ENCODE assay signal across 14 cellular contexts in the genomic region with DNA sequence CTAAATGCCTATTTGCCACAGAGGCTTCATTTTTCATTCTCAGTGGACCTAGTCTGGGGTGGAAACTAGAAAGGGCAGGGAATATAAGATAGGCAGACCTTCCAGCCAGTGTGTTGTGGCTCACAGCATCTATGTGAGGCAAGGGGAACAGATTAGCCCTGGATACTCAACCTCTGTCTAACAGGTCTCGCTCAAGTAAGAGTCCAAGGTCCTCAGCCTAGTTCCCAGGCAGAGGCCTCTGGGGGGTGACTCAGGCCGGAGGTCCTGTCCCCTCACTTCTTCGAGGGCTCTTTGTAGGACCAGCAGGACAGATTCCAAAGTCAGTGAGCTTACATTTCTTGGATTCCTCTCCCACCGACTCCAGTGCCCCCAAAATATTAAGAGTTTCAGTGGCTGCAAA.
A peak's percentile ranks its signal among the peaks of the same experiment; 100 is the strongest.
DNase-seq lines count a peak whose midpoint lies in the region; ATAC-seq and TF ChIP-seq lines count a peak whose summit lies in the region.
"Had no signal": no experiment of that assay in that cellular context is flagged by ENCODE, and none has a peak within 500 bp of the region (broad histone marks: within the 10 kb centered on the region; RNA-seq: fewer than 3 reads in every experiment).

No MANE protein-coding gene starts in this region.

- no peaks in the 10 kb centered on the region for H3K27me3 Mint-ChIP-seq in Caco-2 (ENCODE audit: insufficient read depth, unreplicated experiment)
- no peaks in the 10 kb centered on the region for H3K27me3 Mint-ChIP-seq in nephron progenitor cell (ENCODE audit: low read depth, poor library complexity)
- H3K27me3 Mint-ChIP-seq in stimulated activated naive B cell treated with anti-CD40 and anti-IgM and Interleukin-4, amounts not matched to agents 10 μg/mL and 1 μg/mL and 100 μg/mL, for 72 hours, result no peaks in the 10 kb centered on the region
- H3K27me3 Mint-ChIP-seq: B cell; CD4-positive, alpha-beta memory T cell had no signal

- no peaks in the 10 kb centered on the region for H3K9me3 ChIP-seq in Caco-2
- H3K9me3 ChIP-seq in OCI-LY7 (ENCODE audit: low read length), result no peaks in the 10 kb centered on the region

- intact Hi-C loops in Caco-2 (cut with micrococcal nuclease; ENCODE audit: unreplicated experiment), result no loop called here
- intact Hi-C loops in OCI-LY7 (cut with micrococcal nuclease; ENCODE audit: unreplicated experiment), result no loop called here

- BruUV-seq in Caco-2 (replicated peaks; lab: Mats Ljungman, UMichigan), result no TSS peak
- no TSS peak for BruUV-seq in OCI-LY7 (replicated peaks; lab: Mats Ljungman, UMichigan)

- peaks cover 35% of the 10 kb centered on the region for H3K36me3 ChIP-seq in Caco-2 (ENCODE audit: control insufficient read depth, insufficient read depth, low read length)
- H3K36me3 ChIP-seq in OCI-LY7 (ENCODE audit: insufficient read depth, low read length), result peaks cover 99% of the 10 kb centered on the region

- H3K27ac Mint-ChIP-seq in Caco-2 (ENCODE audit: unreplicated experiment) (peak overlapping the region; percentile 31), nephron progenitor cell (peak overlapping the region; percentile 49)
- peak overlapping the region; percentile 25 for H3K27ac Mint-ChIP-seq in stimulated activated naive B cell treated with anti-CD40 and anti-IgM and Interleukin-4, amounts not matched to agents 10 μg/mL and 1 μg/mL and 100 μg/mL, for 72 hours

- no peak for ATAC-seq in stimulated activated naive B cell treated with anti-CD40 and anti-IgM and Interleukin-4, amounts not matched to agents 10 μg/mL and 1 μg/mL and 100 μg/mL, for 72 hours (replicated peaks)
- no peak for ATAC-seq in HG03469 (IDR thresholded peaks at IDR 0.05; ENCODE audit: unreplicated experiment)
- ATAC-seq: HCT116 had no signal

- no peak overlapping the region for H2AFZ ChIP-seq in OCI-LY7 (ENCODE audit: low read length)

- no peaks in the 10 kb centered on the region for H3K9me2 ChIP-seq in OCI-LY7 (ENCODE audit: insufficient read depth, low read length)

- no peaks in the 10 kb centered on the region for H3K27me3 ChIP-seq in Caco-2 (replicated peaks; ENCODE audit: control insufficient read depth, insufficient read depth, low read length)

- no peaks in the 10 kb centered on the region for H3K79me2 ChIP-seq in OCI-LY7 (ENCODE audit: insufficient read depth, low read depth, low read length)

- TF ChIP-seq CTCF in Caco-2 (IDR thresholded peaks at IDR 0.05; ENCODE audit: insufficient read depth in 1 of 2, low read depth in 1 of 2, low read length in 1 of 2, severe bottlenecking in 1 of 2, unreplicated experiment in 1 of 2) (no peak), RWPE1 (conservative IDR thresholded peaks at IDR 0.05; ENCODE audit: low read depth) (no peak), nephron progenitor cell (IDR thresholded peaks at IDR 0.05) (no peak), OCI-LY7 (conservative IDR thresholded peaks at IDR 0.05; ENCODE audit: low read length) (no peak)

- H3K4me1 ChIP-seq in Caco-2 (no peaks in the 10 kb centered on the region), OCI-LY7 (ENCODE audit: insufficient read depth, low read length, poor library complexity, severe bottlenecking) (peaks cover 6% of the 10 kb centered on the region)

- POLR2A ChIA-PET in Caco-2 (lab: Charles Lee) (interaction anchor here (0.6 kb wide), 1 partner anchor 488 kb away, joined by 3 read pairs; no protein-coding TSS in a partner anchor), RWPE1 (lab: Yijun Ruan, JAX; ENCODE audit: low non-redundant PET) (no interaction called here), OCI-LY7 (lab: Charles Lee) (no interaction called here)

- H3K4me2 ChIP-seq in OCI-LY7 (ENCODE audit: low read length), result no peak overlapping the region

- H3K9me3 Mint-ChIP-seq in Caco-2 (ENCODE audit: unreplicated experiment) (no peaks in the 10 kb centered on the region), nephron progenitor cell (no peaks in the 10 kb centered on the region)
- peaks cover 0 to 3% of the 10 kb centered on the region in 2 donors for H3K9me3 Mint-ChIP-seq in stimulated activated naive B cell treated with anti-CD40 and anti-IgM and Interleukin-4, amounts not matched to agents 10 μg/mL and 1 μg/mL and 100 μg/mL, for 72 hours
- H3K9me3 Mint-ChIP-seq: CD4-positive, alpha-beta memory T cell had no signal

- CTCF ChIA-PET in Caco-2 (lab: Charles Lee) (interaction anchor here (0.5 kb wide), 1 partner anchor 24 kb away, joined by 3 read pairs; no protein-coding TSS in a partner anchor), RWPE1 (lab: Yijun Ruan, JAX) (interaction anchor here (1.2 kb wide), 2 partner anchors 9 to 29 kb away, joined by 3 read pairs; no protein-coding TSS in a partner anchor), OCI-LY7 (lab: Charles Lee; ENCODE audit: unreplicated experiment) (no interaction called here)

- no peak for DNase-seq in Caco-2
- no peak for DNase-seq in RWPE1 (ENCODE audit: low spot score)
- no peak for DNase-seq in nephron progenitor cell
- DNase-seq in stimulated activated naive B cell treated with anti-CD40 and anti-IgM and Interleukin-4, amounts not matched to agents 10 μg/mL and 1 μg/mL and 100 μg/mL, for 72 hours, result no peak
- no peak for DNase-seq in glomerular visceral epithelial cell (ENCODE audit: extremely low spot score)
- no peak for DNase-seq in OCI-LY7 (ENCODE audit: low spot score)
- DNase-seq: CD4-positive, alpha-beta memory T cell; DMS153; DMS79 treated with DMSO at 0.1 percent for 48 hours; EL had no signal

- peaks cover 100% of the 10 kb centered on the region for H3K36me3 Mint-ChIP-seq in Caco-2 (ENCODE audit: insufficient read depth, unreplicated experiment)
- peaks cover 81% of the 10 kb centered on the region for H3K36me3 Mint-ChIP-seq in nephron progenitor cell (ENCODE audit: low read depth)
- H3K36me3 Mint-ChIP-seq in stimulated activated naive B cell treated with anti-CD40 and anti-IgM and Interleukin-4, amounts not matched to agents 10 μg/mL and 1 μg/mL and 100 μg/mL, for 72 hours, result peaks cover 38 to 61% of the 10 kb centered on the region in 2 donors

- H3K4me3 ChIP-seq in Caco-2 (ENCODE audit: low read depth, low read length) (no peak overlapping the region), OCI-LY7 (ENCODE audit: low read depth, low read length, poor library complexity, severe bottlenecking) (no peak overlapping the region)

- H3K4me1 Mint-ChIP-seq in Caco-2 (ENCODE audit: low read depth, unreplicated experiment) (no peaks in the 10 kb centered on the region), nephron progenitor cell (peaks cover 16% of the 10 kb centered on the region)
- H3K4me1 Mint-ChIP-seq in stimulated activated naive B cell treated with anti-CD40 and anti-IgM and Interleukin-4, amounts not matched to agents 10 μg/mL and 1 μg/mL and 100 μg/mL, for 72 hours, result peaks cover 6 to 15% of the 10 kb centered on the region in 2 donors

- H3K27ac ChIP-seq in RWPE1 (peak overlapping the region; percentile 30), OCI-LY7 (ENCODE audit: low read depth, low read length, poor library complexity, severe bottlenecking) (no peak overlapping the region)
- H3K27ac ChIP-seq: C4-2B had no signal

- H3K4me3 Mint-ChIP-seq in Caco-2 (ENCODE audit: unreplicated experiment) (no peak overlapping the region), nephron progenitor cell (no peak overlapping the region)
- H3K4me3 Mint-ChIP-seq in stimulated activated naive B cell treated with anti-CD40 and anti-IgM and Interleukin-4, amounts not matched to agents 10 μg/mL and 1 μg/mL and 100 μg/mL, for 72 hours, result no peak overlapping the region
- H3K4me3 Mint-ChIP-seq: B cell; CD4-positive, alpha-beta memory T cell had no signal

- no peaks in the 10 kb centered on the region for H4K20me1 ChIP-seq in OCI-LY7 (ENCODE audit: insufficient read depth, low read length)
